In genomic region chr17:80908776-80909175, GRCh38 we compare ENCODE assay signal across 20 cellular contexts.
A peak's percentile ranks its signal among the peaks of the same experiment; 100 is the strongest.
DNase-seq lines count a peak whose midpoint lies in the region; ATAC-seq and TF ChIP-seq lines count a peak whose summit lies in the region.
"Had no signal": no experiment of that assay in that cellular context is flagged by ENCODE, and none has a peak within 500 bp of the region (broad histone marks: within the 10 kb centered on the region; RNA-seq: fewer than 3 reads in every experiment).

No MANE protein-coding gene starts in this region.

- CTCF ChIA-PET in activated naive CD4-positive, alpha-beta T cell treated with anti-CD3 and anti-CD28 coated beads for 36 hours (lab: Charles Lee) = interaction anchor here (0.9 kb wide), 1 partner anchor 9 kb away, joined by 4 read pairs; no protein-coding TSS in a partner anchor
- CTCF ChIA-PET in IMR-90 (lab: Yijun Ruan, JAX) = no interaction called here
- CTCF ChIA-PET in PC-9 (lab: Charles Lee) = interaction anchor here (0.6 kb wide), 1 partner anchor 450 kb away, joined by 4 read pairs; no protein-coding TSS in a partner anchor

- no peak overlapping the region for H3K56ac ChIP-seq in IMR-90 (ENCODE audit: extremely low read depth, insufficient read depth, low read length)

- H2BK15ac ChIP-seq in IMR-90 (ENCODE audit: low read depth, low read length) = no peak overlapping the region

- H4K91ac ChIP-seq in IMR-90 (ENCODE audit: insufficient read depth, low read depth, low read length) = no peak overlapping the region

- H3K36me3 Mint-ChIP-seq in activated naive CD4-positive, alpha-beta T cell treated with anti-CD3 and anti-CD28 coated beads for 36 hours (ENCODE audit: low read depth) = peaks cover 34% of the 10 kb centered on the region
- H3K36me3 Mint-ChIP-seq in activated T-cell treated with anti-CD3 and anti-CD28 coated beads, Interleukin-2, amount 50 U/mL, for 72 hours (ENCODE audit: insufficient read depth in 2 of 2) = peaks cover 6 to 18% of the 10 kb centered on the region in 2 donors

- H3K18ac ChIP-seq in IMR-90 (ENCODE audit: low read depth, low read length) = no peak overlapping the region

- H3K23ac ChIP-seq in IMR-90 (ENCODE audit: low read depth, low read length) = no peak overlapping the region

- no peak overlapping the region for H4K8ac ChIP-seq in IMR-90 (ENCODE audit: low read depth in 2 of 2, low read length in 2 of 2)

- H3K9me3 Mint-ChIP-seq in activated naive CD4-positive, alpha-beta T cell treated with anti-CD3 and anti-CD28 coated beads for 36 hours = no peaks in the 10 kb centered on the region
- no peaks in the 10 kb centered on the region for H3K9me3 Mint-ChIP-seq in activated T-cell treated with anti-CD3 and anti-CD28 coated beads, Interleukin-2, amount 50 U/mL, for 72 hours
- H3K9me3 Mint-ChIP-seq: IgD-negative memory B cell had no signal

- in situ Hi-C loops in IMR-90 (cut with MboI; ENCODE audit: low sequenced_read_pairs) = no loop called here

- peaks cover 0 to 3% of the 10 kb centered on the region in 2 experiments; a peak in 1 of 4 replicates for H3K79me1 ChIP-seq in IMR-90 (ENCODE audit: low read depth in 1 of 2, low read length in 2 of 2)

- H2AFZ ChIP-seq in IMR-90 (replicated peaks; ENCODE audit: low read length, poor library complexity) = no peak overlapping the region
- no peak overlapping the region for H2AFZ ChIP-seq in SU-DHL-6 (ENCODE audit: low read depth, low read length, severe bottlenecking)
- no peak overlapping the region for H2AFZ ChIP-seq in PC-9

- intact Hi-C loops in activated naive CD4-positive, alpha-beta T cell treated with anti-CD3 and anti-CD28 coated beads for 36 hours (cut with micrococcal nuclease) = loop anchor here (10.0 kb wide), 1 partner anchor 66 kb away; no protein-coding TSS in a partner anchor
- intact Hi-C loops in IMR-90 (cut with micrococcal nuclease) (no loop called here), sigmoid colon (cut with DNase I) (no loop called here), PC-9 (cut with micrococcal nuclease; ENCODE audit: unreplicated experiment) (no loop called here)

- no peaks in the 10 kb centered on the region for H3K27me3 Mint-ChIP-seq in activated naive CD4-positive, alpha-beta T cell treated with anti-CD3 and anti-CD28 coated beads for 36 hours (ENCODE audit: low read depth)
- no peaks in the 10 kb centered on the region for H3K27me3 Mint-ChIP-seq in activated T-cell treated with anti-CD3 and anti-CD28 coated beads, Interleukin-2, amount 50 U/mL, for 72 hours (ENCODE audit: low read depth)
- H3K27me3 Mint-ChIP-seq: IgD-negative memory B cell had no signal

- H3K36me3 ChIP-seq in IMR-90 (ENCODE audit: control insufficient read depth, insufficient read depth, low read length) = peaks cover 39% of the 10 kb centered on the region
- no peaks in the 10 kb centered on the region; the same call in 1 of the 2 replicates for H3K36me3 ChIP-seq in SU-DHL-6 (ENCODE audit: low read length)
- peaks cover 0 to 59% (median 12%) of the 10 kb centered on the region in 4 donors for H3K36me3 ChIP-seq in sigmoid colon
- no peaks in the 10 kb centered on the region for H3K36me3 ChIP-seq in PC-9 (ENCODE audit: low read depth)

- POLR2A ChIA-PET in IMR-90 (lab: Charles Lee; ENCODE audit: unreplicated experiment) = no interaction called here
- POLR2A ChIA-PET in PC-9 (lab: Charles Lee; ENCODE audit: unreplicated experiment) = no interaction called here

- H3K4me3 Mint-ChIP-seq in activated naive CD4-positive, alpha-beta T cell treated with anti-CD3 and anti-CD28 coated beads for 36 hours = no peak overlapping the region
- H3K4me3 Mint-ChIP-seq in activated T-cell treated with anti-CD3 and anti-CD28 coated beads, Interleukin-2, amount 50 U/mL, for 72 hours = no peak overlapping the region
- H3K4me3 Mint-ChIP-seq: H9 had no signal

- TF ChIP-seq POLR2A in IMR-90 (IDR thresholded peaks at IDR 0.05; ENCODE audit: low read depth, low read length) (no peak), sigmoid colon (IDR thresholded peaks at IDR 0.05) (no peak)

- H3K27ac Mint-ChIP-seq in activated naive CD4-positive, alpha-beta T cell treated with anti-CD3 and anti-CD28 coated beads for 36 hours = no peak overlapping the region
- H3K27ac Mint-ChIP-seq in activated T-cell treated with anti-CD3 and anti-CD28 coated beads, Interleukin-2, amount 50 U/mL, for 72 hours = no peak overlapping the region
- H3K27ac Mint-ChIP-seq: H9 had no signal

- H3F3A ChIP-seq in SU-DHL-6 (ENCODE audit: insufficient read depth) = peaks cover 39% of the 10 kb centered on the region
- H3F3A ChIP-seq in PC-9 (ENCODE audit: insufficient read depth, low read depth) = no peaks in the 10 kb centered on the region

- no peak overlapping the region for H2BK20ac ChIP-seq in IMR-90 (ENCODE audit: low read depth, low read length)

- H3K14ac ChIP-seq in IMR-90 (replicated peaks; ENCODE audit: low read depth, low read length) = no peak overlapping the region

- H3K9ac ChIP-seq in IMR-90 (ENCODE audit: low read depth, low read length) (no peak overlapping the region), SU-DHL-6 (ENCODE audit: low read length) (no peak overlapping the region)

- H3K4me2 ChIP-seq in IMR-90 (ENCODE audit: low read depth, low read length) (no peak overlapping the region), SU-DHL-6 (ENCODE audit: low read depth, low read length, poor library complexity, severe bottlenecking) (no peak overlapping the region), PC-9 (no peak overlapping the region)

- H3K27me3 ChIP-seq in IMR-90 (ENCODE audit: control insufficient read depth, insufficient read depth, low read length) (no peaks in the 10 kb centered on the region), SU-DHL-6 (ENCODE audit: low read length) (no peaks in the 10 kb centered on the region), sigmoid colon (no peaks in the 10 kb centered on the region), PC-9 (ENCODE audit: insufficient read depth, low read depth) (no peaks in the 10 kb centered on the region)
- H3K27me3 ChIP-seq: Peyer's patch had no signal

- H2BK5ac ChIP-seq in IMR-90 (ENCODE audit: low read depth, low read length, poor library complexity, severe bottlenecking) = no peak overlapping the region

- H3K9me3 ChIP-seq in IMR-90 (ENCODE audit: control insufficient read depth, insufficient read depth, low read length) (no peaks in the 10 kb centered on the region), SU-DHL-6 (ENCODE audit: insufficient read depth, low read length) (no peaks in the 10 kb centered on the region), sigmoid colon (no peaks in the 10 kb centered on the region), PC-9 (ENCODE audit: insufficient read depth, low read depth) (no peaks in the 10 kb centered on the region)
- H3K9me3 ChIP-seq: Peyer's patch had no signal

- H3K4ac ChIP-seq in IMR-90 (ENCODE audit: low read depth, low read length) = no peak overlapping the region

- no peaks in the 10 kb centered on the region for H3K4me1 Mint-ChIP-seq in activated naive CD4-positive, alpha-beta T cell treated with anti-CD3 and anti-CD28 coated beads for 36 hours (ENCODE audit: low read depth)
- H3K4me1 Mint-ChIP-seq in activated T-cell treated with anti-CD3 and anti-CD28 coated beads, Interleukin-2, amount 50 U/mL, for 72 hours (ENCODE audit: low read depth) = no peaks in the 10 kb centered on the region

- TF ChIP-seq CTCF in IMR-90 (conservative IDR thresholded peaks at IDR 0.05; ENCODE audit: low read depth, low read length) (no peak), SU-DHL-6 (IDR thresholded peaks at IDR 0.05; ENCODE audit: insufficient read depth, low read length, poor library complexity, severe bottlenecking) (no peak), sigmoid colon (IDR thresholded peaks at IDR 0.05) (no peak), PC-9 (conservative IDR thresholded peaks at IDR 0.05) (no peak)

- no peak overlapping the region for H2BK120ac ChIP-seq in IMR-90 (ENCODE audit: low read depth, low read length)

- dilution Hi-C loops in IMR-90 (cut with HindIII; ENCODE audit: low sequenced_read_pairs, unreplicated experiment) = no loop called here

- no peak for ATAC-seq in IMR-90 (ENCODE audit: low read depth)
- ATAC-seq in activated T-cell treated with anti-CD3 and anti-CD28 coated beads, Interleukin-2, amount 50 U/mL, for 72 hours (replicated peaks in 1 of 2) = no peak

- no TSS peak for BruUV-seq in IMR-90 (replicated peaks; lab: Mats Ljungman, UMichigan)
- no TSS peak for BruUV-seq in PC-9 (replicated peaks; lab: Mats Ljungman, UMichigan)

- H2AK9ac ChIP-seq in IMR-90 (replicated peaks; ENCODE audit: low read depth, low read length, poor library complexity) = peak overlapping the region; percentile 42

- H3K9me2 ChIP-seq in SU-DHL-6 (replicated peaks; ENCODE audit: insufficient read depth, low read length) (no peaks in the 10 kb centered on the region), PC-9 (ENCODE audit: insufficient read depth) (no peaks in the 10 kb centered on the region)

- H2AK5ac ChIP-seq in IMR-90 (ENCODE audit: low read depth, low read length) = no peak overlapping the region

- TF ChIP-seq RAD21 in IMR-90 (IDR thresholded peaks at IDR 0.05; ENCODE audit: low read length) = no peak

- H3K9me1 ChIP-seq in IMR-90 (ENCODE audit: insufficient read depth, low read length) = peaks cover 12% of the 10 kb centered on the region

- TF ChIP-seq EP300 in sigmoid colon (IDR thresholded peaks at IDR 0.05) = no peak

- H3K4me1 ChIP-seq in IMR-90 (ENCODE audit: control insufficient read depth, insufficient read depth, low read length) (no peaks in the 10 kb centered on the region), sigmoid colon (no peaks in the 10 kb centered on the region), PC-9 (replicated peaks; ENCODE audit: insufficient read depth) (no peaks in the 10 kb centered on the region)

- H3K4me3 ChIP-seq in IMR-90 (ENCODE audit: insufficient read depth, low read depth, low read length) (no peak overlapping the region), SU-DHL-6 (ENCODE audit: insufficient read depth, low read length, poor library complexity, severe bottlenecking) (no peak overlapping the region), sigmoid colon (no peak overlapping the region), PC-9 (no peak overlapping the region)
- H3K4me3 ChIP-seq: Peyer's patch had no signal

- WGBS in IMR-90 (ENCODE audit: extremely low coverage in 2 of 2, insufficient read length in 1 of 2), 2 experiments = 96% methylated on average over 11 of the region's 13 CpGs; no CpG with 5 or more reads in 1 of the 2 experiments
- 94 to 96% methylated on average over 13 of the region's 13 CpGs for WGBS in sigmoid colon, 2 donors

- H4K5ac ChIP-seq in IMR-90 (ENCODE audit: low read depth, low read length) = no peak overlapping the region

- H4K20me1 ChIP-seq in IMR-90 (ENCODE audit: insufficient read depth, low read length) = no peaks in the 10 kb centered on the region; the same call in 1 of the 2 replicates
- no peaks in the 10 kb centered on the region for H4K20me1 ChIP-seq in SU-DHL-6 (ENCODE audit: low read depth, low read length)
- H4K20me1 ChIP-seq in PC-9 (ENCODE audit: insufficient read depth) = no peaks in the 10 kb centered on the region

- no peaks in the 10 kb centered on the region for H3K79me2 ChIP-seq in SU-DHL-6 (ENCODE audit: insufficient read depth, low read length)
- no peaks in the 10 kb centered on the region for H3K79me2 ChIP-seq in PC-9 (ENCODE audit: low read depth)

- DNase-seq in activated naive CD4-positive, alpha-beta T cell treated with anti-CD3 and anti-CD28 coated beads, Interleukin-2, amount 50 U/mL, for 16 hours = peak; percentile 2
- no peak for DNase-seq in activated naive CD4-positive, alpha-beta T cell treated with anti-CD3 and anti-CD28 coated beads for 36 hours
- DNase-seq in IMR-90 (no peak), sigmoid colon (peak; percentile 52), AG20443 (ENCODE audit: low spot score) (no peak), PC-9 (no peak)
- DNase-seq in activated T-cell treated with anti-CD3 and anti-CD28 coated beads, Interleukin-2, amount 50 U/mL, for 72 hours = no peak
- DNase-seq: COR-L47, DMS153, EL, H9, NCI-H1436 treated with DMSO at 0.1 percent for 48 hours, NCI-H2029 treated with DMSO at 0.1 percent for 48 hours, NCI-H2171 treated with DMSO at 0.1 percent for 48 hours, NCI-H510A, NCI-H82, Peyer's patch, SHP77 treated with DMSO at 0.1 percent for 48 hours had no signal

- no peak overlapping the region for H3K27ac ChIP-seq in IMR-90 (ENCODE audit: insufficient read depth, low read length)
- H3K27ac ChIP-seq in SU-DHL-6 (ENCODE audit: low read depth, low read length) = peak overlapping the region; percentile 99
- H3K27ac ChIP-seq in sigmoid colon = no peak overlapping the region
- no peak overlapping the region for H3K27ac ChIP-seq in PC-9
- H3K27ac ChIP-seq: Peyer's patch had no signal

Comparison
In these comparisons a context has a peak if more than half of its experiments do, and no peak if none do; other contexts are left out.
1. DNase-seq: peak in activated naive CD4-positive, alpha-beta T cell treated with anti-CD3 and anti-CD28 coated beads, Interleukin-2, amount 50 U/mL, for 16 hours (single experiment) and sigmoid colon (single experiment); none in activated naive CD4-positive, alpha-beta T cell treated with anti-CD3 and anti-CD28 coated beads for 36 hours (single experiment), IMR-90 (single experiment), activated T-cell treated with anti-CD3 and anti-CD28 coated beads, Interleukin-2, amount 50 U/mL, for 72 hours (0 of 2), AG20443 (single experiment) and PC-9 (0 of 2).